1 cellular context compared by ENCODE assay signal in genomic region chr22:38218661-38219331, GRCh38.
TF ChIP-seq lines count a peak whose summit lies in the region.

No MANE protein-coding gene starts in this region.

TF ChIP-seq in HCT116, 20 proteins besides CTCF, POLR2A, EP300 and RAD21 (continued from another document):
- TF ChIP-seq ZFX (IDR thresholded peaks at IDR 0.05) (peak; percentile 48; the same call in 1 of the 2 replicates), ATF3 (IDR thresholded peaks at IDR 0.05) (no peak; the same call in 1 of the 2 replicates), YY1 (IDR thresholded peaks at IDR 0.05; ENCODE audit: extremely low read depth, insufficient replicate concordance, low read depth, low read length) (peak; percentile 24), CEBPB (IDR thresholded peaks at IDR 0.05; ENCODE audit: low read depth) (no peak), ELF1 (IDR thresholded peaks at IDR 0.05; ENCODE audit: borderline replicate concordance, low read depth) (no peak)
